Comparison of ENCODE assay signal across 8 cellular contexts in genomic region chr18:30970201-30970816, GRCh38.
DNase-seq lines count a peak whose midpoint lies in the region; ATAC-seq and TF ChIP-seq lines count a peak whose summit lies in the region.

No MANE protein-coding gene starts in this region.

- intact Hi-C loops in esophagus muscularis mucosa (cut with DNase I), result loop anchor here (2.0 kb wide), 1 partner anchor 1096 kb away; no protein-coding TSS in a partner anchor

- peak; percentile 23 to 26 for DNase-seq in AML-193 (lab: John Stamatoyannopoulos, UW)
- peak; percentile 16 for DNase-seq in RPMI7951 (ENCODE audit: low read depth)
- DNase-seq in glomerular visceral epithelial cell (ENCODE audit: extremely low spot score), result peak; percentile 58
- DNase-seq in esophagus muscularis mucosa (ENCODE audit: extremely low spot score), result no peak
- DNase-seq in activated effector memory CD4-positive, alpha-beta T cell treated with Interleukin-2 at 50 U/mL for 16 hours, result no peak

- WGBS in esophagus muscularis mucosa, result 41% methylated on average over 7 of the region's 7 CpGs

- peak; percentile 66 for TF ChIP-seq RAD21 in Ishikawa (IDR thresholded peaks at IDR 0.05; ENCODE audit: low read depth)

- H3K36me3 ChIP-seq in esophagus muscularis mucosa, result no peaks in the 10 kb centered on the region

- peak in 1 of 3 experiments; percentile 15 for TF ChIP-seq CTCF in esophagus muscularis mucosa (IDR thresholded peaks at IDR 0.05)

- ATAC-seq in HG02678 (IDR thresholded peaks at IDR 0.05; ENCODE audit: unreplicated experiment), result no peak
- no peak for ATAC-seq in HG02763 (IDR thresholded peaks at IDR 0.05; ENCODE audit: unreplicated experiment)

- no peaks in the 10 kb centered on the region for H3K4me1 ChIP-seq in esophagus muscularis mucosa

- no peak overlapping the region for H3K4me3 ChIP-seq in esophagus muscularis mucosa

- H3K27ac ChIP-seq in esophagus muscularis mucosa (replicated peaks in 1 of 4), result no peak overlapping the region

- H3K27me3 ChIP-seq in esophagus muscularis mucosa, result no peaks in the 10 kb centered on the region

- no peaks in the 10 kb centered on the region for H3K9me3 ChIP-seq in esophagus muscularis mucosa

- TF ChIP-seq EP300 in Ishikawa (IDR thresholded peaks at IDR 0.05; ENCODE audit: borderline replicate concordance) (no peak), esophagus muscularis mucosa (IDR thresholded peaks at IDR 0.05) (no peak)

- no peak for TF ChIP-seq POLR2A in esophagus muscularis mucosa (IDR thresholded peaks at IDR 0.05; ENCODE audit: low read depth)

TF ChIP-seq in Ishikawa, 13 proteins besides CTCF, POLR2A, EP300 and RAD21:
- TF ChIP-seq NFIC (IDR thresholded peaks at IDR 0.05), result no peak
- peak; percentile 90 for TF ChIP-seq CEBPB (IDR thresholded peaks at IDR 0.05)
- TF ChIP-seq YY1 (IDR thresholded peaks at IDR 0.05; ENCODE audit: low read depth), result no peak

Comparison
In these comparisons a context has a peak if more than half of its experiments do, and no peak if none do; other contexts are left out.
1. DNase-seq: peak in AML-193 (2 of 2), RPMI7951 (single experiment) and glomerular visceral epithelial cell (single experiment); none in esophagus muscularis mucosa (single experiment) and activated effector memory CD4-positive, alpha-beta T cell treated with Interleukin-2 at 50 U/mL for 16 hours (single experiment).